ENCODE assay signal across 23 cellular contexts in genomic region chr1:233015965-233016364, GRCh38.
DNase-seq lines count a peak whose midpoint lies in the region; ATAC-seq, FAIRE-seq and TF ChIP-seq lines count a peak whose summit lies in the region.
"Had no signal": no experiment of that assay in that cellular context is flagged by ENCODE, and none has a peak within 500 bp of the region (broad histone marks: within the 10 kb centered on the region; RNA-seq: fewer than 3 reads in every experiment).

No MANE protein-coding gene starts in this region.

- H3K27me3 ChIP-seq in Caco-2 (replicated peaks; ENCODE audit: control insufficient read depth, insufficient read depth, low read length): no peaks in the 10 kb centered on the region
- H3K27me3 ChIP-seq in CD4-positive, alpha-beta T cell (ENCODE audit: control insufficient read depth, insufficient read depth, low read length): no peaks in the 10 kb centered on the region
- H3K27me3 ChIP-seq: breast epithelium, Peyer's patch had no signal

- peak; percentile 82 for ATAC-seq in GM21423 (IDR thresholded peaks at IDR 0.05; ENCODE audit: unreplicated experiment)
- no peak for ATAC-seq in activated T-helper 17 cell treated with anti-CD3 and anti-CD28 coated beads, Interleukin-2, amount 50 U/mL, for 72 hours (replicated peaks)
- ATAC-seq in CD4-positive, alpha-beta T cell (ENCODE audit: poor library complexity): no peak
- ATAC-seq: activated naive CD8-positive, alpha-beta T cell treated with anti-CD3 and anti-CD28 coated beads, Interleukin-2, amount 50 U/mL, for 24 hours; HepG2; left ventricle myocardium superior had no signal

- no peaks in the 10 kb centered on the region for H3K4me1 ChIP-seq in Caco-2
- H3K4me1 ChIP-seq: breast epithelium, Peyer's patch had no signal

- no peaks in the 10 kb centered on the region for H3K9me3 ChIP-seq in Caco-2
- H3K9me3 ChIP-seq in CD4-positive, alpha-beta T cell (ENCODE audit: control insufficient read depth, low read length): no peaks in the 10 kb centered on the region
- H3K9me3 ChIP-seq: breast epithelium, Peyer's patch had no signal

- FAIRE-seq in GM12891 (lab: Jason Lieb, UNC) (peak; percentile 45), RCC 7860 (lab: Jason Lieb, UNC) (no peak)
- FAIRE-seq: H54, HepG2, urothelium cell line had no signal

- TF ChIP-seq CTCF in Caco-2 (IDR thresholded peaks at IDR 0.05; ENCODE audit: insufficient read depth in 1 of 2, low read depth in 1 of 2, low read length in 1 of 2, severe bottlenecking in 1 of 2, unreplicated experiment in 1 of 2): no peak
- no peak for TF ChIP-seq CTCF in CD4-positive, alpha-beta T cell (IDR thresholded peaks at IDR 0.05)

- peak overlapping the region; percentile 29 for H3K27ac Mint-ChIP-seq in activated T-helper 17 cell treated with anti-CD3 and anti-CD28 coated beads, Interleukin-2, amount 50 U/mL, for 72 hours
- H3K27ac Mint-ChIP-seq in Caco-2 (ENCODE audit: unreplicated experiment): no peak overlapping the region
- H3K27ac Mint-ChIP-seq in CD4-positive, alpha-beta T cell: no peak overlapping the region
- H3K27ac Mint-ChIP-seq: activated naive CD8-positive, alpha-beta T cell treated with anti-CD3 and anti-CD28 coated beads, Interleukin-2, amount 50 U/mL, for 24 hours had no signal

- DNase-seq in GM12891 (ENCODE audit: insufficient read length, low spot score) (no peak), Caco-2 (no peak), H4 (ENCODE audit: low spot score) (no peak), RCC 7860 (ENCODE audit: low spot score) (no peak)
- peak; percentile 96 for DNase-seq in Jurkat, Clone E6-1 (ENCODE audit: low read depth, low spot score)
- no peak for DNase-seq in CD4-positive, alpha-beta T cell
- DNase-seq: activated CD4-positive, alpha-beta T cell treated with anti-CD3 and anti-CD28 coated beads, Interleukin-2, amount 50 U/mL, for 48 hours; activated naive CD8-positive, alpha-beta T cell treated with anti-CD3 and anti-CD28 coated beads, Interleukin-2, amount 50 U/mL, for 24 hours; activated T-cell treated with anti-CD3 and anti-CD28 coated beads, Interleukin-2, amount 50 U/mL, for 48 hours; erythroblast; left ventricle myocardium superior; NCI-H1092; NCI-H2107; NCI-H69; nucleus accumbens; Peyer's patch had no signal

- CTCF ChIA-PET in Caco-2 (lab: Charles Lee): no interaction called here
- CTCF ChIA-PET in CD4-positive, alpha-beta T cell (lab: Charles Lee): no interaction called here

- no peaks in the 10 kb centered on the region for H3K27me3 Mint-ChIP-seq in activated T-helper 17 cell treated with anti-CD3 and anti-CD28 coated beads, Interleukin-2, amount 50 U/mL, for 72 hours
- H3K27me3 Mint-ChIP-seq in Caco-2 (ENCODE audit: insufficient read depth, unreplicated experiment): no peaks in the 10 kb centered on the region
- no peaks in the 10 kb centered on the region for H3K27me3 Mint-ChIP-seq in CD4-positive, alpha-beta T cell
- H3K27me3 Mint-ChIP-seq: activated naive CD8-positive, alpha-beta T cell treated with anti-CD3 and anti-CD28 coated beads, Interleukin-2, amount 50 U/mL, for 24 hours had no signal

- BruUV-seq in Caco-2 (replicated peaks; lab: Mats Ljungman, UMichigan): no TSS peak

- no peaks in the 10 kb centered on the region for H3K9me3 Mint-ChIP-seq in activated T-helper 17 cell treated with anti-CD3 and anti-CD28 coated beads, Interleukin-2, amount 50 U/mL, for 72 hours
- H3K9me3 Mint-ChIP-seq in Caco-2 (ENCODE audit: unreplicated experiment): no peaks in the 10 kb centered on the region
- no peaks in the 10 kb centered on the region for H3K9me3 Mint-ChIP-seq in CD4-positive, alpha-beta T cell
- H3K9me3 Mint-ChIP-seq: activated naive CD8-positive, alpha-beta T cell treated with anti-CD3 and anti-CD28 coated beads, Interleukin-2, amount 50 U/mL, for 24 hours had no signal

- no peak overlapping the region for H3K27ac ChIP-seq in CD4-positive, alpha-beta T cell (ENCODE audit: low read depth, low read length)
- H3K27ac ChIP-seq: breast epithelium, C4-2B, Peyer's patch had no signal

- TF ChIP-seq POLR2A in GM12891 (IDR thresholded peaks at IDR 0.05; ENCODE audit: low read depth, low read length): no peak

- POLR2A ChIA-PET in Caco-2 (lab: Charles Lee): no interaction called here
- POLR2A ChIA-PET in CD4-positive, alpha-beta T cell (lab: Charles Lee): no interaction called here

- H3K4me3 Mint-ChIP-seq in activated T-helper 17 cell treated with anti-CD3 and anti-CD28 coated beads, Interleukin-2, amount 50 U/mL, for 72 hours: no peak overlapping the region
- no peak overlapping the region for H3K4me3 Mint-ChIP-seq in Caco-2 (ENCODE audit: unreplicated experiment)
- H3K4me3 Mint-ChIP-seq in CD4-positive, alpha-beta T cell: no peak overlapping the region
- H3K4me3 Mint-ChIP-seq: activated naive CD8-positive, alpha-beta T cell treated with anti-CD3 and anti-CD28 coated beads, Interleukin-2, amount 50 U/mL, for 24 hours had no signal

- H3K36me3 ChIP-seq in Caco-2 (ENCODE audit: control insufficient read depth, insufficient read depth, low read length): no peaks in the 10 kb centered on the region
- H3K36me3 ChIP-seq: breast epithelium, Peyer's patch had no signal

- intact Hi-C loops in Caco-2 (cut with micrococcal nuclease; ENCODE audit: unreplicated experiment): no loop called here
- intact Hi-C loops in CD4-positive, alpha-beta T cell (cut with DNase I, micrococcal nuclease): no loop called here

- peaks cover 56% of the 10 kb centered on the region for H3K36me3 Mint-ChIP-seq in activated T-helper 17 cell treated with anti-CD3 and anti-CD28 coated beads, Interleukin-2, amount 50 U/mL, for 72 hours (ENCODE audit: low read depth)
- H3K36me3 Mint-ChIP-seq in Caco-2 (ENCODE audit: insufficient read depth, unreplicated experiment): no peaks in the 10 kb centered on the region
- H3K36me3 Mint-ChIP-seq in CD4-positive, alpha-beta T cell (ENCODE audit: low read depth): peaks cover 73% of the 10 kb centered on the region

- no peak overlapping the region for H3K4me3 ChIP-seq in Jurkat, Clone E6-1 (ENCODE audit: low read length)
- H3K4me3 ChIP-seq in Caco-2 (ENCODE audit: low read depth, low read length): no peak overlapping the region
- H3K4me3 ChIP-seq: breast epithelium, Peyer's patch had no signal

- H3K4me1 Mint-ChIP-seq in activated T-helper 17 cell treated with anti-CD3 and anti-CD28 coated beads, Interleukin-2, amount 50 U/mL, for 72 hours: peaks cover 6% of the 10 kb centered on the region
- peaks cover 16% of the 10 kb centered on the region for H3K4me1 Mint-ChIP-seq in Caco-2 (ENCODE audit: low read depth, unreplicated experiment)
- H3K4me1 Mint-ChIP-seq in CD4-positive, alpha-beta T cell (ENCODE audit: low read depth): no peaks in the 10 kb centered on the region

TF ChIP-seq in GM12891, 5 proteins besides CTCF, POLR2A, EP300 and RAD21:
- TF ChIP-seq POU2F2 (IDR thresholded peaks at IDR 0.05; ENCODE audit: low read depth, low read length) (no peak), SPI1 (IDR thresholded peaks at IDR 0.05; ENCODE audit: low read depth, low read length) (no peak), POLR2AphosphoS5 (IDR thresholded peaks at IDR 0.05; ENCODE audit: low read depth, low read length) (no peak), TAF1 (IDR thresholded peaks at IDR 0.05; ENCODE audit: low read depth, low read length) (no peak), PAX5 (IDR thresholded peaks at IDR 0.05; ENCODE audit: insufficient read depth, low read length, severe bottlenecking) (no peak)
